ENCODE assay signal across 27 cellular contexts in the genomic region with DNA sequence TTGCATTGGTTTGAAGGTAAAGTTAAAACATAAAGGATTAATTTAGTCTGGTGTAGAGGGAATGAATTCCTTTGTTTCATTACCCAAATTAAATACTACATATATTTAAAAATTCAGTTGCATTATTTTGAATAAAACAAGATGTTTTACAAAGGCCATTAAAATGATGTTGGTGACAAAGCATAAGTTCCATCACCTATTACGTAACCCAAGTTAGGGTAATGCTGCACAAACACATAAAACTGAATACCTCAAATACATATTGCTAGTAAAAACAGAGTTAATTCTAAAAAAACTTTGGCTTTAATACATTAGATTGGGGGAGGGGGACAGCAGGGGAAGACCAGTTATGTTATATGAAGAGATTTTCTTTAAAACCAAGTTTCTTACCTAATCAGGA.
A peak's percentile ranks its signal among the peaks of the same experiment; 100 is the strongest.
DNase-seq lines count a peak whose midpoint lies in the region; ATAC-seq, FAIRE-seq and TF ChIP-seq lines count a peak whose summit lies in the region.
"Had no signal": no experiment of that assay in that cellular context is flagged by ENCODE, and none has a peak within 500 bp of the region (broad histone marks: within the 10 kb centered on the region; RNA-seq: fewer than 3 reads in every experiment).

No MANE protein-coding gene starts in this region.

- no peak overlapping the region for H2BK20ac ChIP-seq in IMR-90 (ENCODE audit: low read depth, low read length)

- DNase-seq in IMR-90 (no peak), astrocyte (ENCODE audit: low read depth) (no peak), NOMO-1 treated with dmso at 0.1 percent for 144 hours (lab: John Stamatoyannopoulos, UW; ENCODE audit: unreplicated experiment) (no peak)
- DNase-seq: 8988T; ACHN; BE2C; C1 segment of cervical spinal cord; CD4-positive, alpha-beta memory T cell; CD4-positive, CD25-positive, alpha-beta regulatory T cell; CD8-positive, alpha-beta memory T cell; COR-L47; DMS 273 treated with DMSO at 0.1 percent for 48 hours; DMS153; DMS53; DMS79; DND-41; EL; GDM1 had no signal

- no peak overlapping the region for H3K9ac ChIP-seq in IMR-90 (ENCODE audit: low read depth, low read length)
- no peak overlapping the region for H3K9ac ChIP-seq in astrocyte (ENCODE audit: low read length)
- H3K9ac ChIP-seq: BLaER1 had no signal

- no CpG with 5 or more reads among the region's 1 CpG for WGBS in IMR-90 (ENCODE audit: extremely low coverage in 2 of 2, insufficient read length in 1 of 2), 2 experiments

- CTCF ChIA-PET in HEK293 (lab: Yijun Ruan, JAX), result no interaction called here
- CTCF ChIA-PET in IMR-90 (lab: Yijun Ruan, JAX), result no interaction called here

- no peaks in the 10 kb centered on the region for H3K9me3 ChIP-seq in HEK293 (ENCODE audit: control insufficient read depth, insufficient read depth, low read depth, low read length)
- no peaks in the 10 kb centered on the region for H3K9me3 ChIP-seq in IMR-90 (ENCODE audit: control insufficient read depth, insufficient read depth, low read length)
- no peaks in the 10 kb centered on the region for H3K9me3 ChIP-seq in astrocyte (ENCODE audit: insufficient read depth, low read depth, low read length)
- H3K9me3 ChIP-seq: BE2C had no signal

- no peak overlapping the region for H3K4ac ChIP-seq in IMR-90 (ENCODE audit: low read depth, low read length)

- H2BK5ac ChIP-seq in IMR-90 (ENCODE audit: low read depth, low read length, poor library complexity, severe bottlenecking), result no peak overlapping the region

- H2BK15ac ChIP-seq in IMR-90 (ENCODE audit: low read depth, low read length), result no peak overlapping the region

- H3K14ac ChIP-seq in IMR-90 (replicated peaks; ENCODE audit: low read depth, low read length), result no peak overlapping the region

- TF ChIP-seq POLR2A in IMR-90 (IDR thresholded peaks at IDR 0.05; ENCODE audit: low read depth, low read length), result no peak

- H3K27ac ChIP-seq in HEK293 (ENCODE audit: extremely low read depth, low read depth, low read length), result no peak overlapping the region
- H3K27ac ChIP-seq in IMR-90 (ENCODE audit: insufficient read depth, low read length), result no peak overlapping the region
- H3K27ac ChIP-seq in astrocyte (ENCODE audit: low read depth, low read length), result no peak overlapping the region
- H3K27ac ChIP-seq: BLaER1 had no signal

- dilution Hi-C loops in IMR-90 (cut with HindIII; ENCODE audit: low sequenced_read_pairs, unreplicated experiment), result loop anchor here (25.0 kb wide), 1 partner anchor 542 kb away; no protein-coding TSS in a partner anchor

- H3K36me3 ChIP-seq in HEK293 (ENCODE audit: control insufficient read depth in 2 of 2, insufficient read depth in 1 of 2, low read length in 2 of 2) (no peaks in the 10 kb centered on the region), IMR-90 (ENCODE audit: control insufficient read depth, insufficient read depth, low read length) (no peaks in the 10 kb centered on the region), astrocyte (ENCODE audit: insufficient read depth, low read length) (no peaks in the 10 kb centered on the region)
- H3K36me3 ChIP-seq: BE2C had no signal

- peaks cover 21% of the 10 kb centered on the region for H3K36me3 Mint-ChIP-seq in astrocyte (ENCODE audit: low read depth, unreplicated experiment)

- peaks cover 33% of the 10 kb centered on the region for H3K79me2 ChIP-seq in astrocyte (ENCODE audit: insufficient read depth, low read length)

- in situ Hi-C loops in IMR-90 (cut with MboI; ENCODE audit: low sequenced_read_pairs), result no loop called here

- no peak overlapping the region for H4K5ac ChIP-seq in IMR-90 (ENCODE audit: low read depth, low read length)

- H3K4me3 ChIP-seq in HEK293 (ENCODE audit: low read depth, low read length) (no peak overlapping the region), IMR-90 (ENCODE audit: insufficient read depth, low read depth, low read length) (no peak overlapping the region), astrocyte (ENCODE audit: insufficient read depth, low read depth, low read length) (no peak overlapping the region)
- H3K4me3 ChIP-seq: BLaER1, GM12878 had no signal

- H3K9me1 ChIP-seq in IMR-90 (ENCODE audit: insufficient read depth, low read length), result peaks cover 5% of the 10 kb centered on the region; the same call in 1 of the 2 replicates

- H3K56ac ChIP-seq in IMR-90 (ENCODE audit: extremely low read depth, insufficient read depth, low read length), result no peak overlapping the region

- peaks cover 24 to 59% of the 10 kb centered on the region in 2 experiments for H3K79me1 ChIP-seq in IMR-90 (ENCODE audit: low read depth in 1 of 2, low read length in 2 of 2)

- TF ChIP-seq RAD21 in IMR-90 (IDR thresholded peaks at IDR 0.05; ENCODE audit: low read length), result no peak

- no peak overlapping the region for H2BK120ac ChIP-seq in IMR-90 (ENCODE audit: low read depth, low read length)

- TF ChIP-seq CTCF in HEK293 (tag by site-specific recombination; IDR thresholded peaks at IDR 0.05), result no peak
- TF ChIP-seq CTCF in IMR-90 (conservative IDR thresholded peaks at IDR 0.05; ENCODE audit: low read depth, low read length), result no peak
- TF ChIP-seq CTCF in astrocyte (IDR thresholded peaks at IDR 0.05; ENCODE audit: insufficient read depth, low read depth, low read length), result no peak

- no peaks in the 10 kb centered on the region for H3K27me3 Mint-ChIP-seq in astrocyte (ENCODE audit: low read depth, unreplicated experiment)
- H3K27me3 Mint-ChIP-seq: CD4-positive, alpha-beta memory T cell; CD8-positive, alpha-beta memory T cell had no signal

- H4K91ac ChIP-seq in IMR-90 (ENCODE audit: insufficient read depth, low read depth, low read length), result no peak overlapping the region

- H2AK5ac ChIP-seq in IMR-90 (ENCODE audit: low read depth, low read length), result no peak overlapping the region

- H4K20me1 ChIP-seq in IMR-90 (ENCODE audit: insufficient read depth, low read length) (peaks cover 15% of the 10 kb centered on the region), astrocyte (ENCODE audit: insufficient read depth, low read length) (peaks cover 59% of the 10 kb centered on the region)

- peaks cover 8% of the 10 kb centered on the region for H3K4me1 Mint-ChIP-seq in astrocyte (ENCODE audit: low read depth, unreplicated experiment)

- H2AK9ac ChIP-seq in IMR-90 (replicated peaks; ENCODE audit: low read depth, low read length, poor library complexity), result no peak overlapping the region

- H3K4me3 Mint-ChIP-seq in astrocyte (ENCODE audit: unreplicated experiment), result no peak overlapping the region
- H3K4me3 Mint-ChIP-seq: CD14-positive monocyte; CD4-positive, alpha-beta memory T cell; CD4-positive, CD25-positive, alpha-beta regulatory T cell; CD8-positive, alpha-beta memory T cell had no signal

- intact Hi-C loops in IMR-90 (cut with micrococcal nuclease), result no loop called here

- no peak overlapping the region for H3K27ac Mint-ChIP-seq in astrocyte (ENCODE audit: unreplicated experiment)
- H3K27ac Mint-ChIP-seq: CD14-positive monocyte; CD4-positive, CD25-positive, alpha-beta regulatory T cell; CD8-positive, alpha-beta memory T cell had no signal

- H3K23ac ChIP-seq in IMR-90 (ENCODE audit: low read depth, low read length), result no peak overlapping the region

- no peak overlapping the region for H2AFZ ChIP-seq in IMR-90 (replicated peaks; ENCODE audit: low read length, poor library complexity)
- H2AFZ ChIP-seq in astrocyte (ENCODE audit: low read depth, low read length), result no peak overlapping the region

- H3K4me1 ChIP-seq in HEK293 (ENCODE audit: control insufficient read depth, insufficient read depth, low read length) (no peaks in the 10 kb centered on the region), IMR-90 (ENCODE audit: control insufficient read depth, insufficient read depth, low read length) (peaks cover 9% of the 10 kb centered on the region), astrocyte (ENCODE audit: insufficient read depth, low read length) (no peaks in the 10 kb centered on the region)
- H3K4me1 ChIP-seq: BE2C, BLaER1 had no signal

- no TSS peak for BruUV-seq in IMR-90 (replicated peaks; lab: Mats Ljungman, UMichigan)

- POLR2A ChIA-PET in HEK293 (lab: Yijun Ruan, JAX) (no interaction called here), IMR-90 (lab: Charles Lee; ENCODE audit: unreplicated experiment) (no interaction called here)

- H3K27me3 ChIP-seq in IMR-90 (ENCODE audit: control insufficient read depth, insufficient read depth, low read length), result no peaks in the 10 kb centered on the region
- no peaks in the 10 kb centered on the region for H3K27me3 ChIP-seq in astrocyte (ENCODE audit: insufficient read depth, low read length)
- H3K27me3 ChIP-seq: BE2C, BLaER1 had no signal

- H3K9me3 Mint-ChIP-seq in astrocyte (ENCODE audit: unreplicated experiment), result peaks cover 3% of the 10 kb centered on the region
- H3K9me3 Mint-ChIP-seq: CD4-positive, alpha-beta memory T cell; CD4-positive, CD25-positive, alpha-beta regulatory T cell; CD8-positive, alpha-beta memory T cell had no signal

- ATAC-seq in IMR-90 (ENCODE audit: low read depth) (no peak), HG03097 (IDR thresholded peaks at IDR 0.05; ENCODE audit: low FRiP score, unreplicated experiment) (no peak), HG02970 (IDR thresholded peaks at IDR 0.05; ENCODE audit: low FRiP score, unreplicated experiment) (no peak)
- ATAC-seq: GM12878 had no signal

- H3K4me2 ChIP-seq in IMR-90 (ENCODE audit: low read depth, low read length), result no peak overlapping the region
- no peak overlapping the region for H3K4me2 ChIP-seq in astrocyte (ENCODE audit: low read length)
- H3K4me2 ChIP-seq: BLaER1 had no signal

- H4K8ac ChIP-seq in IMR-90 (ENCODE audit: low read depth in 2 of 2, low read length in 2 of 2), result no peak overlapping the region

- no peak overlapping the region for H3K18ac ChIP-seq in IMR-90 (ENCODE audit: low read depth, low read length)

- peak; percentile 45 for FAIRE-seq in astrocyte (lab: Jason Lieb, UNC)
- FAIRE-seq: A204.1, GM12878, GM12892, GM18507 had no signal

TF ChIP-seq in IMR-90, 13 proteins besides CTCF, POLR2A, EP300 and RAD21:
- TF ChIP-seq CEBPB (IDR thresholded peaks at IDR 0.05; ENCODE audit: low read depth, low read length) (peak; percentile 79), MXI1 (IDR thresholded peaks at IDR 0.05; ENCODE audit: borderline replicate concordance, low read depth, low read length) (no peak)
